8 cellular contexts compared by ENCODE assay signal in genomic region chr6:136921936-136922679, GRCh38. TPM values are rescaled to one million over a fixed set of nuclear protein-coding genes. Genes with fewer than 3 reads are reported as not detected.
DNase-seq lines count a peak whose midpoint lies in the region; ATAC-seq, FAIRE-seq and TF ChIP-seq lines count a peak whose summit lies in the region.

SLC35D3 (plus strand) TSS chr6:136922301; CDS start chr6:136922429, 128 bp downstream.

- no peaks in the 10 kb centered on the region for H4K20me1 ChIP-seq in PC-9 (ENCODE audit: insufficient read depth)

- no peak for TF ChIP-seq POLR2A in stomach (IDR thresholded peaks at IDR 0.05)

- no peaks in the 10 kb centered on the region for H3K9me2 ChIP-seq in PC-9 (ENCODE audit: insufficient read depth)

- H3K4me1 ChIP-seq in PC-9 (replicated peaks; ENCODE audit: insufficient read depth) (no peaks in the 10 kb centered on the region), stomach (peaks cover 38 to 39% (median 39%) of the 10 kb centered on the region in 4 donors)

- H3K27ac ChIP-seq in PC-9 (no peak within 1 kb of the TSS), stomach (peak within 1 kb of the TSS in 3 of 5 donors; percentile 0 to 25 (median 4))

- WGBS in stomach, 5 donors, result 0 to 2% (median 1%) methylated on average over 42 to 86 of the region's 86 CpGs

- H3F3A ChIP-seq in PC-9 (ENCODE audit: insufficient read depth, low read depth), result peaks cover 15% of the 10 kb centered on the region

- BruUV-seq in PC-9 (replicated peaks; lab: Mats Ljungman, UMichigan), result no TSS peak

- POLR2A ChIA-PET in PC-9 (lab: Charles Lee; ENCODE audit: unreplicated experiment), result no interaction called here

- CTCF ChIA-PET in PC-9 (lab: Charles Lee), result no interaction called here

- ATAC-seq in GM19023 (IDR thresholded peaks at IDR 0.05; ENCODE audit: unreplicated experiment), result no peak

- H3K4me3 ChIP-seq in PC-9 (peak within 1 kb of the TSS; percentile 28; the same call in 1 of the 2 replicates), bronchial epithelial cell (ENCODE audit: low read depth, low read length) (peak within 1 kb of the TSS; percentile 31), stomach (peak within 1 kb of the TSS; percentile 53 to 78 (median 60))

- peak within 1 kb of the TSS; percentile 46 for H3K4me2 ChIP-seq in PC-9

- H3K9me3 ChIP-seq in PC-9 (ENCODE audit: insufficient read depth, low read depth) (no peaks in the 10 kb centered on the region), stomach (no peaks in the 10 kb centered on the region)

- peak; percentile 33 for DNase-seq in activated T-cell treated with anti-CD3 and anti-CD28 coated beads, Interleukin-2, amount 50 U/mL, for 1 hour
- DNase-seq in activated T-cell treated with anti-CD3 and anti-CD28 coated beads for 4 hours (no peak), PC-9 (no peak), bronchial epithelial cell (ENCODE audit: low read depth) (no peak), left kidney (ENCODE audit: low read depth, low spot score) (peak; percentile 72), stomach (no peak), GM19240 (ENCODE audit: insufficient read length, low spot score) (no peak)

- H3K36me3 ChIP-seq in PC-9 (ENCODE audit: low read depth) (no peaks in the 10 kb centered on the region), bronchial epithelial cell (ENCODE audit: control insufficient read depth, insufficient read depth, low read length) (no peaks in the 10 kb centered on the region), stomach (peaks cover 0 to under 1% (median 0%) of the 10 kb centered on the region in 4 donors)

- no peak for FAIRE-seq in bronchial epithelial cell (lab: Jason Lieb, UNC)

- TF ChIP-seq CTCF in PC-9 (conservative IDR thresholded peaks at IDR 0.05) (no peak), bronchial epithelial cell (IDR thresholded peaks at IDR 0.05; ENCODE audit: insufficient read depth, low read length, severe bottlenecking) (no peak), stomach (IDR thresholded peaks at IDR 0.05) (no peak)

- intact Hi-C loops in PC-9 (cut with micrococcal nuclease; ENCODE audit: unreplicated experiment), result no loop called here
- intact Hi-C loops in stomach (cut with DNase I; ENCODE audit: low total_unique reads), result no loop called here

- no peaks in the 10 kb centered on the region for H3K79me2 ChIP-seq in PC-9 (ENCODE audit: low read depth)

- no peaks in the 10 kb centered on the region for H3K27me3 ChIP-seq in PC-9 (ENCODE audit: insufficient read depth, low read depth)
- peaks cover 36% of the 10 kb centered on the region for H3K27me3 ChIP-seq in bronchial epithelial cell (ENCODE audit: control insufficient read depth, insufficient read depth, low read length)
- H3K27me3 ChIP-seq in stomach, result peaks cover 14 to 70% (median 55%) of the 10 kb centered on the region in 3 donors

- TF ChIP-seq EP300 in stomach (IDR thresholded peaks at IDR 0.05), result no peak

- peak within 1 kb of the TSS; percentile 28; the same call in 1 of the 2 replicates for H2AFZ ChIP-seq in PC-9

RNA-seq across cellular contexts. Expression of gene SLC35D3, which starts in this region (rescaled TPM):
- total RNA-seq in PC-9 (2021) (not detected in 2 replicates), bronchial epithelial cell (under 0.01 TPM in 1 of 2 replicates, not detected in the other), stomach (under 1 TPM in 1 of 5 donors, not detected in 4; 0.18 TPM)
- under 1 TPM in 2 of 3 donors, not detected in 1; 0.08 to 0.31 TPM for polyA plus RNA-seq in stomach

Comparison
In these comparisons a context has a peak if more than half of its experiments do, and no peak if none do; other contexts are left out.
1. DNase-seq: peak in activated T-cell treated with anti-CD3 and anti-CD28 coated beads, Interleukin-2, amount 50 U/mL, for 1 hour (single experiment) and left kidney (single experiment); none in activated T-cell treated with anti-CD3 and anti-CD28 coated beads for 4 hours (single experiment), PC-9 (0 of 2), bronchial epithelial cell (single experiment), stomach (single experiment) and GM19240 (single experiment).
2. Peak in every context shown above with its lines, with median percentiles within 50 percentile points of each other: H3K4me3 ChIP-seq.